Comparison of ENCODE assay signal across 14 cellular contexts in genomic region chr19:58345558-58345957, GRCh38. TPM values are rescaled to one million over a fixed set of nuclear protein-coding genes. Genes with fewer than 3 reads are reported as not detected.
DNase-seq lines count a peak whose midpoint lies in the region; ATAC-seq, FAIRE-seq and TF ChIP-seq lines count a peak whose summit lies in the region.
"Had no signal": no experiment of that assay in that cellular context is flagged by ENCODE, and none has a peak within 500 bp of the region (broad histone marks: within the 10 kb centered on the region; RNA-seq: fewer than 3 reads in every experiment).

No MANE protein-coding gene starts in this region.

- in situ Hi-C loops in gastrocnemius medialis (cut with MboI; ENCODE audit: low sequenced_read_pairs in 4 of 4), result no loop called here

- peak overlapping the region; percentile 95 for H3K4me3 ChIP-seq in Loucy (ENCODE audit: low read length, poor library complexity, severe bottlenecking)
- H3K4me3 ChIP-seq in bronchial epithelial cell (ENCODE audit: low read depth, low read length), result no peak overlapping the region
- H3K4me3 ChIP-seq in gastrocnemius medialis, result no peak overlapping the region
- H3K4me3 ChIP-seq: sigmoid colon, SK-N-MC had no signal

- no peak for TF ChIP-seq CTCF in Loucy (conservative IDR thresholded peaks at IDR 0.05; ENCODE audit: low read length)
- no peak for TF ChIP-seq CTCF in bronchial epithelial cell (IDR thresholded peaks at IDR 0.05; ENCODE audit: insufficient read depth, low read length, severe bottlenecking)
- no peak for TF ChIP-seq CTCF in osteocyte (IDR thresholded peaks at IDR 0.05)
- no peak for TF ChIP-seq CTCF in gastrocnemius medialis (IDR thresholded peaks at IDR 0.05 in 4 of 5, conservative IDR thresholded peaks at IDR 0.05 in 1 of 5)

- no peaks in the 10 kb centered on the region for H3K27me3 Mint-ChIP-seq in T-helper 1 cell treated with Interleukin-12 subunit alpha and Interleukin-12 subunit beta and Interleukin-4 antibody, amounts not matched to agents 30 μg/mL and 1 μg/mL, for 36 hours (ENCODE audit: low read depth)
- no peaks in the 10 kb centered on the region for H3K27me3 Mint-ChIP-seq in osteocyte (ENCODE audit: unreplicated experiment)

- ATAC-seq in gastrocnemius medialis (no peak), GM21447 (IDR thresholded peaks at IDR 0.05; ENCODE audit: unreplicated experiment) (no peak), GM21381 (IDR thresholded peaks at IDR 0.05; ENCODE audit: unreplicated experiment) (no peak)
- ATAC-seq: left lung had no signal

- TF ChIP-seq POLR2A in gastrocnemius medialis (IDR thresholded peaks at IDR 0.05), result no peak

- peak; percentile 18 for FAIRE-seq in bronchial epithelial cell (lab: Jason Lieb, UNC)
- FAIRE-seq: HTR-8/SVneo had no signal

- H2AFZ ChIP-seq in Loucy (ENCODE audit: low read length), result no peak overlapping the region

- no peaks in the 10 kb centered on the region for H4K20me1 ChIP-seq in Loucy (ENCODE audit: insufficient read depth, low read length, poor library complexity, severe bottlenecking)

- peak overlapping the region; percentile 68 for H3K4me3 Mint-ChIP-seq in T-helper 1 cell treated with Interleukin-12 subunit alpha and Interleukin-12 subunit beta and Interleukin-4 antibody, amounts not matched to agents 30 μg/mL and 1 μg/mL, for 36 hours
- H3K4me3 Mint-ChIP-seq in osteocyte (ENCODE audit: unreplicated experiment), result peak overlapping the region; percentile 99

- H3K27ac Mint-ChIP-seq in T-helper 1 cell treated with Interleukin-12 subunit alpha and Interleukin-12 subunit beta and Interleukin-4 antibody, amounts not matched to agents 30 μg/mL and 1 μg/mL, for 36 hours, result no peak overlapping the region
- peak overlapping the region; percentile 66 for H3K27ac Mint-ChIP-seq in osteocyte (ENCODE audit: unreplicated experiment)

- peaks cover 32% of the 10 kb centered on the region for H3K4me1 ChIP-seq in Loucy (ENCODE audit: insufficient read depth, low read length, poor library complexity, severe bottlenecking)
- H3K4me1 ChIP-seq in gastrocnemius medialis, result no peaks in the 10 kb centered on the region

- H3F3A ChIP-seq in Loucy (ENCODE audit: low read depth), result no peaks in the 10 kb centered on the region

- H3K4me1 Mint-ChIP-seq in T-helper 1 cell treated with Interleukin-12 subunit alpha and Interleukin-12 subunit beta and Interleukin-4 antibody, amounts not matched to agents 30 μg/mL and 1 μg/mL, for 36 hours (ENCODE audit: low read depth), result peaks cover 17% of the 10 kb centered on the region
- peaks cover 32% of the 10 kb centered on the region for H3K4me1 Mint-ChIP-seq in osteocyte (ENCODE audit: unreplicated experiment)

- no peak overlapping the region for H3K9ac ChIP-seq in Loucy (ENCODE audit: low read depth, low read length, poor library complexity, severe bottlenecking)

- H3K27me3 ChIP-seq in Loucy (ENCODE audit: insufficient read depth, low read length, poor library complexity, severe bottlenecking) (no peaks in the 10 kb centered on the region), bronchial epithelial cell (ENCODE audit: control insufficient read depth, insufficient read depth, low read length) (peaks cover 6% of the 10 kb centered on the region), gastrocnemius medialis (peaks cover 15 to 34% (median 24%) of the 10 kb centered on the region in 3 donors)

- H3K9me3 ChIP-seq in Loucy (ENCODE audit: insufficient read depth, low read depth, low read length) (no peaks in the 10 kb centered on the region), gastrocnemius medialis (no peaks in the 10 kb centered on the region)
- H3K9me3 ChIP-seq: left lung, sigmoid colon had no signal

- no peak overlapping the region for H3K27ac ChIP-seq in gastrocnemius medialis
- H3K27ac ChIP-seq: left lung, sigmoid colon, SK-N-MC had no signal

- H3K79me2 ChIP-seq in Loucy (ENCODE audit: insufficient read depth, low read length), result peaks cover 25% of the 10 kb centered on the region

- H3K36me3 ChIP-seq in Loucy (ENCODE audit: insufficient read depth, low read length) (no peaks in the 10 kb centered on the region), bronchial epithelial cell (ENCODE audit: control insufficient read depth, insufficient read depth, low read length) (no peaks in the 10 kb centered on the region), gastrocnemius medialis (no peaks in the 10 kb centered on the region)
- H3K36me3 ChIP-seq: sigmoid colon had no signal

- H3K9me3 Mint-ChIP-seq in T-helper 1 cell treated with Interleukin-12 subunit alpha and Interleukin-12 subunit beta and Interleukin-4 antibody, amounts not matched to agents 30 μg/mL and 1 μg/mL, for 36 hours, result peaks cover 4% of the 10 kb centered on the region
- no peaks in the 10 kb centered on the region for H3K9me3 Mint-ChIP-seq in osteocyte (ENCODE audit: unreplicated experiment)

- H3K4me2 ChIP-seq in Loucy (ENCODE audit: low read depth, low read length, poor library complexity, severe bottlenecking), result peak overlapping the region; percentile 84

- no peaks in the 10 kb centered on the region for H3K9me2 ChIP-seq in Loucy (replicated peaks; ENCODE audit: low read depth, low read length)

- no peak for DNase-seq in T-helper 1 cell
- DNase-seq in bronchial epithelial cell (ENCODE audit: low read depth), result no peak
- no peak for DNase-seq in osteocyte (ENCODE audit: extremely low spot score, unreplicated experiment)
- DNase-seq in gastrocnemius medialis, result no peak
- DNase-seq: 8988T, activated gamma-delta T cell, left lung, sigmoid colon had no signal

- H3K36me3 Mint-ChIP-seq in T-helper 1 cell treated with Interleukin-12 subunit alpha and Interleukin-12 subunit beta and Interleukin-4 antibody, amounts not matched to agents 30 μg/mL and 1 μg/mL, for 36 hours (ENCODE audit: low read depth), result peaks cover 17% of the 10 kb centered on the region
- H3K36me3 Mint-ChIP-seq in osteocyte (ENCODE audit: unreplicated experiment), result peaks cover 18% of the 10 kb centered on the region

- intact Hi-C loops in gastrocnemius medialis (cut with DNase I; ENCODE audit: low total_unique reads), result no loop called here

RNA-seq across cellular contexts. Expression of gene A1BG, which starts 7.7 kb away (rescaled TPM):
- total RNA-seq in bronchial epithelial cell (2.1 and 4.7 TPM in 2 replicates), osteocyte (39.8 and 40.0 TPM in 2 replicates), gastrocnemius medialis (10 to 100 TPM in 1 of 4 donors, 1 to 10 TPM in 2, not detected in 1; 4.5 to 12.5 (median 9.0) TPM)

RNA-seq across cellular contexts. Expression of gene ZNF497, which starts 17.0 kb away (rescaled TPM):
- total RNA-seq in bronchial epithelial cell (0.53 and 2.2 TPM in 2 replicates), osteocyte (1.4 and 2.7 TPM in 2 replicates), gastrocnemius medialis (under 1 TPM in 3 of 4 donors, not detected in 1; 0.07 to 0.87 (median 0.36) TPM)

RNA-seq across cellular contexts. Expression of gene ZSCAN22, which starts 18.8 kb away (rescaled TPM):
- total RNA-seq in bronchial epithelial cell (1.8 and 2.2 TPM in 2 replicates), osteocyte (3.7 and 4.1 TPM in 2 replicates), gastrocnemius medialis (1 to 10 TPM; 1.1 to 2.4 (median 1.8) TPM)

RNA-seq across cellular contexts. Expression of gene ZNF837, which starts 35.3 kb away (rescaled TPM):
- total RNA-seq in bronchial epithelial cell (2.4 and 2.6 TPM in 2 replicates), osteocyte (2.5 and 3.0 TPM in 2 replicates), gastrocnemius medialis (under 1 TPM in 2 of 4 donors, not detected in 2; 0.11 to 0.36 TPM)

RNA-seq across cellular contexts. Expression of gene ERVK3-1, which starts 40.4 kb away (rescaled TPM):
- 50.7 and 59.2 TPM in 2 replicates for total RNA-seq in bronchial epithelial cell
- 28.7 and 36.2 TPM in 2 replicates for total RNA-seq in osteocyte
- 10 to 100 TPM; 27.1 to 38.2 (median 32.4) TPM for total RNA-seq in gastrocnemius medialis
